In the genomic region with DNA sequence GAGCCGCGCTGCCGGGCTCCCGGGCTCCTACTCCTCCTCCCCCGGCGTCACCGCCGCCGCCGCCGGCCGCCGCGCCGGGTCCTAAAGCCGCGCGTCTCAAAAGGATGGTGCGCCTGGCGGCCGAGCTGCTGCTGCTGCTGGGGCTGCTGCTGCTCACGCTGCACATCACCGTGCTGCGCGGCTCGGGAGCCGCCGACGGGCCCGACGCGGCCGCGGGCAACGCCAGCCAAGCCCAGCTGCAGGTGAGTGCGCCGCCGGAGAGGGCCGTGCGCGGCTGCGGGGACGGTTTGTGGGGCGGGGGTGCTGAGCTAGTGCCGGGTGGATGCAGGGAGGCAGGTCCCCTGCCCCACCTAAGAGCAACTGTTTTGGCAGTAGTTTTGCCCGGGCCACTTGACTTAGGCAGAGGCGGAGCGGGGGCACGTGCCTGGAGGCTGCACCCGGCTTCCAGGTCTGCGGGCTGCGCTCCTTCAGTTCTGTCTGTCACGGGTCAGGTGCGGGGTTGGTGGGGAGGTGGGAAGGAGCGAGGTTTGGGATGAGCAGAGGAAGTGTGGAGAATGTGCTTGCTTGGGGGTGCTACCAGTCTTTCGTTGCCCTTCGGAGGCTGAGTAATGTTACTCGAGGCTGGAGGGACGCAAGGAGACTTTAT, we compare ENCODE assay signal across 8 cellular contexts. TPM values are rescaled to one million over a fixed set of nuclear protein-coding genes. Genes with fewer than 3 reads are reported as not detected.
DNase-seq lines count a peak whose midpoint lies in the region; ATAC-seq and TF ChIP-seq lines count a peak whose summit lies in the region.

No MANE protein-coding gene starts in this region.

- H3K27ac ChIP-seq in brain microvascular endothelial cell (no peak overlapping the region), smooth muscle cell (ENCODE audit: low read depth) (no peak overlapping the region)

- peak overlapping the region; percentile 84 for H3K4me2 ChIP-seq in smooth muscle cell

- H2AFZ ChIP-seq in smooth muscle cell (ENCODE audit: low read depth), result peak overlapping the region; percentile 74

- H3K4me1 ChIP-seq in smooth muscle cell (ENCODE audit: low read depth), result peaks cover 21% of the 10 kb centered on the region

- WGBS in smooth muscle cell (ENCODE audit: low lambda C conversion rate), result under 1% methylated on average over 51 of the region's 59 CpGs

- no peaks in the 10 kb centered on the region for H3K9me3 ChIP-seq in smooth muscle cell (replicated peaks; ENCODE audit: low read depth)

- H3K27me3 ChIP-seq in brain microvascular endothelial cell (replicated peaks) (peaks cover 48% of the 10 kb centered on the region), smooth muscle cell (ENCODE audit: low read depth) (peaks cover 37% of the 10 kb centered on the region)

- H3K36me3 ChIP-seq in brain microvascular endothelial cell (replicated peaks) (no peaks in the 10 kb centered on the region), smooth muscle cell (ENCODE audit: low read depth) (no peaks in the 10 kb centered on the region)

- peaks cover 12% of the 10 kb centered on the region for H3K79me2 ChIP-seq in smooth muscle cell (ENCODE audit: low read depth)

- H3K4me3 ChIP-seq in brain microvascular endothelial cell (ENCODE audit: low read depth, low read length) (peak overlapping the region; percentile 20), smooth muscle cell (peak overlapping the region; percentile 63)

- DNase-seq in EL (peak; percentile 56), KG1 (lab: John Stamatoyannopoulos, UW) (peak; percentile 18), T1000 (lab: John Stamatoyannopoulos, UW) (peak; percentile 42), brain microvascular endothelial cell (peak; percentile 37), iPS-NIHi7 (ENCODE audit: extremely low spot score) (peak; percentile 76), smooth muscle cell (lab: John Stamatoyannopoulos, UW; ENCODE audit: unreplicated experiment) (no peak), NCI-H446 treated with DMSO at 0.1 percent for 48 hours (lab: John Stamatoyannopoulos, UW) (no peak)

- no peak overlapping the region for H3K9ac ChIP-seq in smooth muscle cell (ENCODE audit: low read depth)

- in situ Hi-C loops in brain microvascular endothelial cell (cut with HindIII; ENCODE audit: low pct_ligation_motif_present, low sequenced_read_pairs), result no loop called here

- no peaks in the 10 kb centered on the region for H4K20me1 ChIP-seq in smooth muscle cell (ENCODE audit: low read depth)

- TF ChIP-seq CTCF in brain microvascular endothelial cell (IDR thresholded peaks at IDR 0.05; ENCODE audit: low read depth, low read length, missing control alignments), result peak; percentile 16
- no peak for TF ChIP-seq CTCF in smooth muscle cell (IDR thresholded peaks at IDR 0.05; ENCODE audit: borderline replicate concordance, insufficient read depth, poor library complexity, severe bottlenecking)

- peak; percentile 74 for ATAC-seq in GM21717 (IDR thresholded peaks at IDR 0.05; ENCODE audit: unreplicated experiment)

- no peaks in the 10 kb centered on the region for H3F3A ChIP-seq in smooth muscle cell (ENCODE audit: low read depth)

RNA-seq across cellular contexts. Expression of gene ISM1, which starts 0.7 kb away (rescaled TPM):
- 3.3 and 3.5 TPM in 2 replicates for total RNA-seq in smooth muscle cell
- 2.2 and 2.6 TPM in 2 replicates for polyA plus RNA-seq in smooth muscle cell

Comparison
In these comparisons a context has a peak if more than half of its experiments do, and no peak if none do; other contexts are left out.
1. DNase-seq: peak in EL (single experiment), KG1 (single experiment), T1000 (single experiment), brain microvascular endothelial cell (single experiment) and iPS-NIHi7 (single experiment); none in smooth muscle cell (single experiment) and NCI-H446 treated with DMSO at 0.1 percent for 48 hours (single experiment).